Comparison of ENCODE assay signal across 30 cellular contexts in genomic region chr5:52831776-52832511, GRCh38. TPM values are rescaled to one million over a fixed set of nuclear protein-coding genes. Genes with fewer than 3 reads are reported as not detected.
DNase-seq lines count a peak whose midpoint lies in the region; ATAC-seq and TF ChIP-seq lines count a peak whose summit lies in the region.
"Had no signal": no experiment of that assay in that cellular context is flagged by ENCODE, and none has a peak within 500 bp of the region (broad histone marks: within the 10 kb centered on the region; RNA-seq: fewer than 3 reads in every experiment).

No MANE protein-coding gene starts in this region.

- H4K5ac ChIP-seq in IMR-90 (ENCODE audit: low read depth, low read length), result peak overlapping the region; percentile 89; the same call in 1 of the 2 replicates

- peak overlapping the region; percentile 86; the same call in 1 of the 2 replicates for H2AK5ac ChIP-seq in IMR-90 (ENCODE audit: low read depth, low read length)

- H3K14ac ChIP-seq in IMR-90 (replicated peaks; ENCODE audit: low read depth, low read length), result peak overlapping the region; percentile 78

- H3K9me3 Mint-ChIP-seq in stimulated activated effector memory CD8-positive, alpha-beta T cell treated with anti-CD3 and anti-CD28 coated beads, Interleukin-12 subunit alpha, Interleukin-12 subunit beta, amount 100 ng/mL, for 72 hours, result no peaks in the 10 kb centered on the region

- in situ Hi-C loops in GM23248 (cut with MboI) (no loop called here), IMR-90 (cut with MboI; ENCODE audit: low sequenced_read_pairs) (no loop called here)

- H3K79me2 ChIP-seq in GM23248 (ENCODE audit: insufficient read depth), result no peaks in the 10 kb centered on the region

- TF ChIP-seq CTCF in IMR-90 (conservative IDR thresholded peaks at IDR 0.05; ENCODE audit: low read depth, low read length) (no peak), choroid plexus epithelial cell (conservative IDR thresholded peaks at IDR 0.05; ENCODE audit: low read depth, low read length) (no peak)

- no peak overlapping the region for H3K9ac ChIP-seq in GM23248
- no peak overlapping the region for H3K9ac ChIP-seq in IMR-90 (ENCODE audit: low read depth, low read length)
- H3K9ac ChIP-seq: BLaER1 treated with 17β-estradiol and CSF1 and Interleukin-3, amounts not matched to agents 10 nM and 100 nM had no signal

- H3K9me2 ChIP-seq in GM23248 (ENCODE audit: insufficient read depth), result no peaks in the 10 kb centered on the region

- peak overlapping the region; percentile 36; the same call in 1 of the 2 replicates for H4K91ac ChIP-seq in IMR-90 (ENCODE audit: insufficient read depth, low read depth, low read length)

- 0 out of 2 replicates have a peak, but pooled peaks cover 6% of the 10 kb centered on the region for H3F3A ChIP-seq in GM23248 (ENCODE audit: insufficient read depth)

- H4K8ac ChIP-seq in IMR-90 (ENCODE audit: low read depth in 2 of 2, low read length in 2 of 2), result peak overlapping the region in 1 of 2 experiments; percentile 22; a peak in 2 of 4 replicates

- peak; percentile 59 for DNase-seq in GM23248
- DNase-seq in IMR-90, result peak; percentile 35
- peak; percentile 44 for DNase-seq in choroid plexus epithelial cell (ENCODE audit: low read depth)
- no peak for DNase-seq in stimulated activated effector memory CD8-positive, alpha-beta T cell treated with anti-CD3 and anti-CD28 coated beads, Interleukin-12 subunit alpha, Interleukin-12 subunit beta, amount 100 ng/mL, for 72 hours (ENCODE audit: low spot score in 2 of 2)
- DNase-seq in activated T-cell treated with anti-CD3 and anti-CD28 coated beads, Interleukin-2, amount 50 U/mL, for 1 hour, result no peak
- no peak for DNase-seq in putamen (ENCODE audit: low spot score)
- DNase-seq in amniotic stem cell (lab: John Stamatoyannopoulos, UW), result no peak
- DNase-seq: activated CD4-positive, alpha-beta T cell treated with anti-CD3 and anti-CD28 coated beads, Interleukin-2, amount 50 U/mL, for 4 hours; activated CD4-positive, CD25-positive, alpha-beta regulatory T cell; activated naive CD4-positive, alpha-beta T cell treated with anti-CD3 and anti-CD28 coated beads, Interleukin-2, amount 50 U/mL, for 16 hours; anterior cingulate cortex; colonic mucosa; COR-L47; effector memory CD4-positive, alpha-beta T cell; glutamatergic neuron; H9; Karpas-422; NCI-H1417 treated with DMSO at 0.1 percent for 48 hours; NCI-H226; NCI-H526 treated with DMSO at 0.1 percent for 48 hours; pancreas; stimulated activated CD4-positive, alpha-beta T cell treated with anti-CD3 and anti-CD28 coated beads, Interleukin-1b, Interleukin-23, amount 100 ng/mL, for 48 hours had no signal

- H3K4me1 ChIP-seq in GM23248 (ENCODE audit: insufficient read depth) (peaks cover 10% of the 10 kb centered on the region), IMR-90 (ENCODE audit: control insufficient read depth, insufficient read depth, low read length) (peaks cover 9% of the 10 kb centered on the region)
- H3K4me1 ChIP-seq: BLaER1 treated with 17β-estradiol and CSF1 and Interleukin-3, amounts not matched to agents 10 nM and 100 nM; colonic mucosa; pancreas; right atrium auricular region had no signal

- peak overlapping the region; percentile 84 for H2AK9ac ChIP-seq in IMR-90 (replicated peaks; ENCODE audit: low read depth, low read length, poor library complexity)

- peak overlapping the region; percentile 51; the same call in 1 of the 2 replicates for H3K23ac ChIP-seq in IMR-90 (ENCODE audit: low read depth, low read length)

- H2AFZ ChIP-seq in GM23248, result peak overlapping the region; percentile 56
- no peak overlapping the region for H2AFZ ChIP-seq in IMR-90 (replicated peaks; ENCODE audit: low read length, poor library complexity)

- intact Hi-C loops in IMR-90 (cut with micrococcal nuclease), result no loop called here

- no peak for ATAC-seq in IMR-90 (ENCODE audit: low read depth)
- ATAC-seq in stimulated activated effector memory CD8-positive, alpha-beta T cell treated with anti-CD3 and anti-CD28 coated beads, Interleukin-12 subunit alpha, Interleukin-12 subunit beta, amount 100 ng/mL, for 72 hours, result peak; percentile 88
- ATAC-seq: HepG2, left lobe of liver, pancreas, SK-N-SH treated with all-trans-retinoic acid at 6 μM for 48 hours had no signal

- peak overlapping the region; percentile 71; the same call in 1 of the 2 replicates for H3K4ac ChIP-seq in IMR-90 (ENCODE audit: low read depth, low read length)

- BruUV-seq in IMR-90 (replicated peaks; lab: Mats Ljungman, UMichigan), result no TSS peak

- no peak overlapping the region for H3K4me3 Mint-ChIP-seq in stimulated activated effector memory CD8-positive, alpha-beta T cell treated with anti-CD3 and anti-CD28 coated beads, Interleukin-12 subunit alpha, Interleukin-12 subunit beta, amount 100 ng/mL, for 72 hours
- H3K4me3 Mint-ChIP-seq: activated T-helper 1 cell treated with anti-CD3 and anti-CD28 coated beads, Interleukin-12 subunit alpha, Interleukin-12 subunit beta, Interleukin-2, Interleukin-4 antibody, amounts not matched to agents 30 ng/mL and 10 ng/mL and 1 ng/mL, durations not matched to agents 14 hours and 24 hours and 36 hours; H9; T-helper 1 cell treated with Interleukin-12 subunit alpha and Interleukin-12 subunit beta and Interleukin-4 antibody, amounts not matched to agents 30 μg/mL and 1 μg/mL, for 36 hours had no signal

- POLR2A ChIA-PET in IMR-90 (lab: Charles Lee; ENCODE audit: unreplicated experiment), result no interaction called here

- no peak for TF ChIP-seq POLR2A in IMR-90 (IDR thresholded peaks at IDR 0.05; ENCODE audit: low read depth, low read length)

- H3K9me1 ChIP-seq in IMR-90 (ENCODE audit: insufficient read depth, low read length), result peaks cover 10% of the 10 kb centered on the region

- H4K20me1 ChIP-seq in GM23248 (ENCODE audit: insufficient read depth) (no peaks in the 10 kb centered on the region), IMR-90 (ENCODE audit: insufficient read depth, low read length) (no peaks in the 10 kb centered on the region)
- H4K20me1 ChIP-seq: BLaER1 treated with 17β-estradiol and CSF1 and Interleukin-3, amounts not matched to agents 10 nM and 100 nM had no signal

- H3K56ac ChIP-seq in IMR-90 (ENCODE audit: extremely low read depth, insufficient read depth, low read length), result 0 out of 2 replicates have a peak overlapping the region, but pooled peaks have one; percentile 38

- CTCF ChIA-PET in IMR-90 (lab: Yijun Ruan, JAX), result no interaction called here

- peaks cover 13% of the 10 kb centered on the region for H3K4me1 Mint-ChIP-seq in stimulated activated effector memory CD8-positive, alpha-beta T cell treated with anti-CD3 and anti-CD28 coated beads, Interleukin-12 subunit alpha, Interleukin-12 subunit beta, amount 100 ng/mL, for 72 hours
- H3K4me1 Mint-ChIP-seq: H9 had no signal

- 40 to 42% methylated on average over 3 of the region's 3 CpGs for WGBS in GM23248 (ENCODE audit: low coverage in 1 of 2, low lambda C conversion rate in 2 of 2, missing lambda C conversion rate in 2 of 2), 2 experiments
- WGBS in IMR-90 (ENCODE audit: extremely low coverage in 2 of 2, insufficient read length in 1 of 2), 2 experiments, result no CpG with 5 or more reads among the region's 3 CpGs

- H2BK120ac ChIP-seq in IMR-90 (ENCODE audit: low read depth, low read length), result peak overlapping the region; percentile 81

- H3K18ac ChIP-seq in IMR-90 (ENCODE audit: low read depth, low read length), result peak overlapping the region; percentile 55; the same call in 1 of the 2 replicates

- no peaks in the 10 kb centered on the region for H3K27me3 ChIP-seq in GM23248 (replicated peaks; ENCODE audit: insufficient read depth)
- H3K27me3 ChIP-seq in IMR-90 (ENCODE audit: control insufficient read depth, insufficient read depth, low read length), result no peaks in the 10 kb centered on the region
- H3K27me3 ChIP-seq: BLaER1 treated with 17β-estradiol and CSF1 and Interleukin-3, amounts not matched to agents 10 nM and 100 nM; colonic mucosa; pancreas; right atrium auricular region; tibial nerve had no signal

- H3K79me1 ChIP-seq in IMR-90 (ENCODE audit: low read depth in 1 of 2, low read length in 2 of 2), result peaks cover 4 to 46% of the 10 kb centered on the region in 2 experiments; a peak in 3 of 4 replicates

- H3K36me3 ChIP-seq in GM23248 (ENCODE audit: low read depth) (no peaks in the 10 kb centered on the region), IMR-90 (ENCODE audit: control insufficient read depth, insufficient read depth, low read length) (no peaks in the 10 kb centered on the region)
- H3K36me3 ChIP-seq: BLaER1 treated with 17β-estradiol and CSF1 and Interleukin-3, amounts not matched to agents 10 nM and 100 nM; colonic mucosa; pancreas; right atrium auricular region; tibial nerve had no signal

- no peaks in the 10 kb centered on the region for H3K36me3 Mint-ChIP-seq in stimulated activated effector memory CD8-positive, alpha-beta T cell treated with anti-CD3 and anti-CD28 coated beads, Interleukin-12 subunit alpha, Interleukin-12 subunit beta, amount 100 ng/mL, for 72 hours

- dilution Hi-C loops in IMR-90 (cut with HindIII; ENCODE audit: low sequenced_read_pairs, unreplicated experiment), result no loop called here

- H3K9me3 ChIP-seq in GM23248 (ENCODE audit: low read depth) (no peaks in the 10 kb centered on the region), IMR-90 (ENCODE audit: control insufficient read depth, insufficient read depth, low read length) (no peaks in the 10 kb centered on the region)
- H3K9me3 ChIP-seq: colonic mucosa, pancreas, right atrium auricular region, tibial nerve had no signal

- H2BK20ac ChIP-seq in IMR-90 (ENCODE audit: low read depth, low read length), result peak overlapping the region; percentile 61; the same call in 1 of the 2 replicates

- H3K4me3 ChIP-seq in GM23248 (no peak overlapping the region), IMR-90 (ENCODE audit: insufficient read depth, low read depth, low read length) (no peak overlapping the region), choroid plexus epithelial cell (ENCODE audit: low read depth, low read length) (no peak overlapping the region)
- H3K4me3 ChIP-seq: BLaER1 treated with 17β-estradiol and CSF1 and Interleukin-3, amounts not matched to agents 10 nM and 100 nM; colonic mucosa; pancreas; right atrium auricular region; tibial nerve had no signal

- no peak for TF ChIP-seq RAD21 in IMR-90 (IDR thresholded peaks at IDR 0.05; ENCODE audit: low read length)

- H2BK15ac ChIP-seq in IMR-90 (ENCODE audit: low read depth, low read length), result peak overlapping the region; percentile 84; the same call in 2 of the 3 replicates

- H3K27ac Mint-ChIP-seq in stimulated activated effector memory CD8-positive, alpha-beta T cell treated with anti-CD3 and anti-CD28 coated beads, Interleukin-12 subunit alpha, Interleukin-12 subunit beta, amount 100 ng/mL, for 72 hours, result peak overlapping the region; percentile 48
- H3K27ac Mint-ChIP-seq: activated T-helper 1 cell treated with anti-CD3 and anti-CD28 coated beads, Interleukin-12 subunit alpha, Interleukin-12 subunit beta, Interleukin-2, Interleukin-4 antibody, amounts not matched to agents 30 ng/mL and 10 ng/mL and 1 ng/mL, durations not matched to agents 14 hours and 24 hours and 36 hours; H9; T-helper 1 cell treated with Interleukin-12 subunit alpha and Interleukin-12 subunit beta and Interleukin-4 antibody, amounts not matched to agents 30 μg/mL and 1 μg/mL, for 36 hours had no signal

- peak overlapping the region; percentile 64 for H2BK5ac ChIP-seq in IMR-90 (ENCODE audit: low read depth, low read length, poor library complexity, severe bottlenecking)

- H3K4me2 ChIP-seq in GM23248 (ENCODE audit: unreplicated experiment) (peak overlapping the region; percentile 21), IMR-90 (ENCODE audit: low read depth, low read length) (peak overlapping the region; percentile 49; the same call in 1 of the 2 replicates)

- H3K27ac ChIP-seq in GM23248 (0 out of 2 replicates have a peak overlapping the region, but pooled peaks have one; percentile 1), IMR-90 (ENCODE audit: insufficient read depth, low read length) (no peak overlapping the region)
- H3K27ac ChIP-seq: BLaER1 treated with 17β-estradiol and CSF1 and Interleukin-3, amounts not matched to agents 10 nM and 100 nM; colonic mucosa; pancreas; right atrium auricular region had no signal

RNA-seq across cellular contexts. Expression of gene ITGA1, which starts 44.2 kb away (rescaled TPM):
- 18.4 and 18.6 TPM in 2 replicates for total RNA-seq in GM23248 (2014; rRNA removed; shearing (Covaris generic))
- polyA plus RNA-seq in GM23248 (2016; fragmentation: Nextera tagmentation; extraction: Ambion mirVana) (8.1 and 8.9 TPM in 2 replicates), IMR-90 (2012; rRNA removed) (17.5 and 22.3 TPM in 2 replicates)
- total RNA-seq in IMR-90 (2012; rRNA removed), result 74.4 and 95.2 TPM in 2 replicates
- 4.4 and 10.5 TPM in 2 replicates for polyA plus RNA-seq in IMR-90 (2012; cell fraction: cytosol; rRNA removed)
- polyA plus RNA-seq in IMR-90 (2012; cell fraction: nucleus; rRNA removed; ENCODE audit: low replicate concordance), result 5.5 and 36.2 TPM in 2 replicates

RNA-seq across cellular contexts. Expression of gene PELO, which starts 44.2 kb away (rescaled TPM):
- total RNA-seq in GM23248 (2014; rRNA removed; shearing (Covaris generic)), result 20.4 and 24.4 TPM in 2 replicates
- polyA plus RNA-seq in GM23248 (2016; fragmentation: Nextera tagmentation; extraction: Ambion mirVana) (25.0 and 25.2 TPM in 2 replicates), IMR-90 (2012; rRNA removed) (42.4 and 43.7 TPM in 2 replicates)
- 48.9 and 49.7 TPM in 2 replicates for total RNA-seq in IMR-90 (2012; rRNA removed)
- 34.3 and 38.4 TPM in 2 replicates for polyA plus RNA-seq in IMR-90 (2012; cell fraction: cytosol; rRNA removed)
- polyA plus RNA-seq in IMR-90 (2012; cell fraction: nucleus; rRNA removed; ENCODE audit: low replicate concordance), result 32.6 and 34.9 TPM in 2 replicates

Comparison
In these comparisons a context has a peak if more than half of its experiments do, and no peak if none do; other contexts are left out.
1. DNase-seq: peak in GM23248 (single experiment), IMR-90 (single experiment) and choroid plexus epithelial cell (single experiment); none in stimulated activated effector memory CD8-positive, alpha-beta T cell treated with anti-CD3 and anti-CD28 coated beads, Interleukin-12 subunit alpha, Interleukin-12 subunit beta, amount 100 ng/mL, for 72 hours (0 of 2), activated T-cell treated with anti-CD3 and anti-CD28 coated beads, Interleukin-2, amount 50 U/mL, for 1 hour (single experiment), putamen (single experiment) and amniotic stem cell (single experiment).